9 cellular contexts compared by ENCODE assay signal in the genomic region with DNA sequence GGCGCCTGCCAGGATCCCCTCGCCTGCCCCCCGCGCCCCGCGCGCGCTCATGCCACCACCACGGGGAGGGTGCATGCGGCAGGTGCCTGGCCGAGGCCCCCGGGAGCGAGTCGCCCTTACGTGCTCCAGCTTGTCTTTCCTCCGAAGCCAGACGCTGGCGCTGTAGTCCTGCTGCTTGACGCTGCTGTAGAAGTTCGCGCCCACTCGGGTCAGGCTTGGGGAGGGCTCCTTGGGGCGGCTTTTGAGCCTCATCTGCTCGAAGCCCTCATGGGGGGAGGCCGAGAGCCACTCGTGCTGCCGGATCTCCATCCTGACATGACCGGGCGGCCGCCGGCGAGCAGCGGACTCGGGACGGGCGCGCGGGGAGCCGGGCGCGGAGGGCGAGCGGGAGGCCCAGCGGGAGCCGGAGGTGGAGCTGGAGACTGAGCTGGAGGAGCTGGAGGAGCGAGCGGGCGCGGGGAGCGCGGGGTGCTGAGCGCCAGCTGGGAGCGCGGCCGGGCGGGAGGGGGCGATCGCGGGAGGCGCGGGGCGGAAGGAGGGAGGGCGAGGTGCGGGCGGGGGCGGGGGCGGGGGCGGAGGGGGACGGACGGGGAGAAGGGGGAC. TPM values are rescaled to one million over a fixed set of nuclear protein-coding genes. Genes with fewer than 3 reads are reported as not detected.
DNase-seq lines count a peak whose midpoint lies in the region; ATAC-seq and TF ChIP-seq lines count a peak whose summit lies in the region.
"Had no signal": no experiment of that assay in that cellular context is flagged by ENCODE, and none has a peak within 500 bp of the region (broad histone marks: within the 10 kb centered on the region; RNA-seq: fewer than 3 reads in every experiment).

No MANE protein-coding gene starts in this region.

- no peak overlapping the region for H3K4me3 Mint-ChIP-seq in activated T-helper 1 cell treated with anti-CD3 and anti-CD28 coated beads, Interleukin-12 subunit alpha, Interleukin-12 subunit beta, Interleukin-2, Interleukin-4 antibody, amounts not matched to agents 30 ng/mL and 10 ng/mL and 1 ng/mL, durations not matched to agents 14 hours and 24 hours and 36 hours

- POLR2A ChIA-PET in GM10248 (lab: Yijun Ruan, JAX) = no interaction called here

- CTCF ChIA-PET in GM10248 (lab: Yijun Ruan, JAX) = no interaction called here

- intact Hi-C loops in body of pancreas (cut with DNase I) = no loop called here
- intact Hi-C loops in activated T-helper 1 cell treated with anti-CD3 and anti-CD28 coated beads, Interleukin-12 subunit alpha, Interleukin-12 subunit beta, Interleukin-2, Interleukin-4 antibody, amounts not matched to agents 30 ng/mL and 10 ng/mL and 1 ng/mL, durations not matched to agents 14 hours and 24 hours and 36 hours (cut with micrococcal nuclease) = no loop called here

- TF ChIP-seq CTCF in GM10248 (IDR thresholded peaks at IDR 0.05; ENCODE audit: control extremely low read depth, extremely low read depth, low read depth, missing control alignments) = no peak
- no peak for TF ChIP-seq CTCF in body of pancreas (IDR thresholded peaks at IDR 0.05)
- peak; percentile 29 for TF ChIP-seq CTCF in kidney epithelial cell (IDR thresholded peaks at IDR 0.05; ENCODE audit: insufficient read depth, low read length, poor library complexity, severe bottlenecking)

- peaks cover 18% of the 10 kb centered on the region for H3K4me1 ChIP-seq in body of pancreas

- H3K27me3 ChIP-seq in body of pancreas (peaks cover 0 to 23% of the 10 kb centered on the region in 2 donors), kidney epithelial cell (ENCODE audit: control insufficient read depth, insufficient read depth, low read length) (peaks cover 20% of the 10 kb centered on the region)

- H3K4me3 ChIP-seq in body of pancreas = peak overlapping the region in 1 of 2 donors; percentile 15
- peak overlapping the region; percentile 54 for H3K4me3 ChIP-seq in kidney epithelial cell (ENCODE audit: low read depth, low read length)

- H3K4me1 Mint-ChIP-seq in activated T-helper 1 cell treated with anti-CD3 and anti-CD28 coated beads, Interleukin-12 subunit alpha, Interleukin-12 subunit beta, Interleukin-2, Interleukin-4 antibody, amounts not matched to agents 30 ng/mL and 10 ng/mL and 1 ng/mL, durations not matched to agents 14 hours and 24 hours and 36 hours (ENCODE audit: low read depth) = no peaks in the 10 kb centered on the region

- H3K9me3 Mint-ChIP-seq in activated T-helper 1 cell treated with anti-CD3 and anti-CD28 coated beads, Interleukin-12 subunit alpha, Interleukin-12 subunit beta, Interleukin-2, Interleukin-4 antibody, amounts not matched to agents 30 ng/mL and 10 ng/mL and 1 ng/mL, durations not matched to agents 14 hours and 24 hours and 36 hours = no peaks in the 10 kb centered on the region

- H3K36me3 ChIP-seq in body of pancreas (replicated peaks in 1 of 2; ENCODE audit: insufficient read depth in 1 of 2, low read depth in 2 of 2) (no peaks in the 10 kb centered on the region), kidney epithelial cell (ENCODE audit: control insufficient read depth, insufficient read depth, low read length) (no peaks in the 10 kb centered on the region)

- H3K27me3 Mint-ChIP-seq in activated T-helper 1 cell treated with anti-CD3 and anti-CD28 coated beads, Interleukin-12 subunit alpha, Interleukin-12 subunit beta, Interleukin-2, Interleukin-4 antibody, amounts not matched to agents 30 ng/mL and 10 ng/mL and 1 ng/mL, durations not matched to agents 14 hours and 24 hours and 36 hours (ENCODE audit: insufficient read depth) = peaks cover 36% of the 10 kb centered on the region

- WGBS in body of pancreas, 2 donors = 2% methylated on average over 50 of the region's 70 CpGs; no CpG with 5 or more reads in 1 of the 2 donors

- no peak overlapping the region for H3K27ac Mint-ChIP-seq in activated T-helper 1 cell treated with anti-CD3 and anti-CD28 coated beads, Interleukin-12 subunit alpha, Interleukin-12 subunit beta, Interleukin-2, Interleukin-4 antibody, amounts not matched to agents 30 ng/mL and 10 ng/mL and 1 ng/mL, durations not matched to agents 14 hours and 24 hours and 36 hours

- H3K9me3 ChIP-seq in body of pancreas = no peaks in the 10 kb centered on the region

- ATAC-seq in body of pancreas (no peak), HG02840 (IDR thresholded peaks at IDR 0.05; ENCODE audit: low FRiP score, unreplicated experiment) (no peak), GM21447 (IDR thresholded peaks at IDR 0.05; ENCODE audit: unreplicated experiment) (no peak)

- H3K36me3 Mint-ChIP-seq in activated T-helper 1 cell treated with anti-CD3 and anti-CD28 coated beads, Interleukin-12 subunit alpha, Interleukin-12 subunit beta, Interleukin-2, Interleukin-4 antibody, amounts not matched to agents 30 ng/mL and 10 ng/mL and 1 ng/mL, durations not matched to agents 14 hours and 24 hours and 36 hours (ENCODE audit: low read depth) = no peaks in the 10 kb centered on the region

- no peak overlapping the region for H3K27ac ChIP-seq in body of pancreas

- no peak for TF ChIP-seq POLR2A in body of pancreas (IDR thresholded peaks at IDR 0.05)

- DNase-seq in GM10248 (ENCODE audit: extremely low spot score) = peak; percentile 17
- peak; percentile 42 for DNase-seq in NCI-H1694 (lab: John Stamatoyannopoulos, UW)
- DNase-seq in body of pancreas = peak; percentile 11 to 34 (median 15)
- DNase-seq in kidney epithelial cell (ENCODE audit: low read depth) = no peak
- peak; percentile 53 for DNase-seq in superior temporal gyrus (ENCODE audit: extremely low spot score)
- DNase-seq in activated T-helper 1 cell treated with anti-CD3 and anti-CD28 coated beads, Interleukin-12 subunit alpha, Interleukin-12 subunit beta, Interleukin-2, Interleukin-4 antibody, amounts not matched to agents 30 ng/mL and 10 ng/mL and 1 ng/mL, durations not matched to agents 14 hours and 24 hours and 36 hours (ENCODE audit: low spot score) = no peak

RNA-seq across cellular contexts. Expression of gene PLD5, which starts 0.4 kb away (rescaled TPM):
- 1 to 10 TPM in 1 of 2 donors, not detected in 1; 1.8 TPM for total RNA-seq in body of pancreas
- 0.89 and 1.9 TPM in 2 replicates for total RNA-seq in kidney epithelial cell
- total RNA-seq in activated T-helper 1 cell treated with anti-CD3 and anti-CD28 coated beads, Interleukin-12 subunit alpha, Interleukin-12 subunit beta, Interleukin-2, Interleukin-4 antibody, amounts not matched to agents 30 ng/mL and 10 ng/mL and 1 ng/mL, durations not matched to agents 14 hours and 24 hours and 36 hours = not detected in 2 replicates
- total RNA-seq: RPMI7951 had no signal

Comparison
In these comparisons a context has a peak if more than half of its experiments do, and no peak if none do; other contexts are left out.
1. DNase-seq: peak in GM10248 (single experiment), NCI-H1694 (single experiment), body of pancreas (4 of 4) and superior temporal gyrus (single experiment); none in kidney epithelial cell (single experiment) and activated T-helper 1 cell treated with anti-CD3 and anti-CD28 coated beads, Interleukin-12 subunit alpha, Interleukin-12 subunit beta, Interleukin-2, Interleukin-4 antibody, amounts not matched to agents 30 ng/mL and 10 ng/mL and 1 ng/mL, durations not matched to agents 14 hours and 24 hours and 36 hours (single experiment).